Comparison of ENCODE assay signal across 8 cellular contexts in genomic region chr12:93570552-93571359, GRCh38. TPM values are rescaled to one million over a fixed set of nuclear protein-coding genes. Genes with fewer than 3 reads are reported as not detected.
A peak's percentile ranks its signal among the peaks of the same experiment; 100 is the strongest.
DNase-seq lines count a peak whose midpoint lies in the region; ATAC-seq, FAIRE-seq and TF ChIP-seq lines count a peak whose summit lies in the region.

No MANE protein-coding gene starts in this region.

- peak overlapping the region; percentile 85 for H3K4me3 Mint-ChIP-seq in activated naive CD8-positive, alpha-beta T cell treated with anti-CD3 and anti-CD28 coated beads, Interleukin-2, amount 10 ng/mL, durations not matched to agents 7 days and 5 days

- TF ChIP-seq CTCF in Loucy (conservative IDR thresholded peaks at IDR 0.05; ENCODE audit: low read length) (no peak), ovary (IDR thresholded peaks at IDR 0.05) (no peak), thyroid gland (IDR thresholded peaks at IDR 0.05) (peak in 2 of 6 experiments; percentile 5 to 9)

- peak; percentile 77 for TF ChIP-seq EP300 in ovary (IDR thresholded peaks at IDR 0.05)

- H3K27me3 Mint-ChIP-seq in activated naive CD8-positive, alpha-beta T cell treated with anti-CD3 and anti-CD28 coated beads, Interleukin-2, amount 10 ng/mL, durations not matched to agents 7 days and 5 days = peaks cover 7% of the 10 kb centered on the region

- peaks cover 35% of the 10 kb centered on the region for H3K36me3 Mint-ChIP-seq in activated naive CD8-positive, alpha-beta T cell treated with anti-CD3 and anti-CD28 coated beads, Interleukin-2, amount 10 ng/mL, durations not matched to agents 7 days and 5 days

- intact Hi-C loops in Right ventricle myocardium inferior (cut with DNase I) = loop anchor here (1.0 to 10.0 kb wide), 11 partner anchors 20 to 531 kb away; partner anchors contain the start of gene CRADD
- intact Hi-C loops in ovary (cut with DNase I) = loop anchor here (1.0 to 10.0 kb wide), 9 partner anchors 104 to 532 kb away; partner anchors contain the start of gene CRADD (in 2 of the 4)
- intact Hi-C loops in thyroid gland (cut with DNase I) = loop anchor here (5.0 to 10.0 kb wide), 2 partner anchors 104 to 172 kb away; partner anchors contain the start of gene CRADD

- H3K27ac ChIP-seq in ovary = peak overlapping the region; percentile 87 to 89
- peak overlapping the region; percentile 90 to 97 (median 95) for H3K27ac ChIP-seq in thyroid gland

- H3K9me3 ChIP-seq in Loucy (ENCODE audit: insufficient read depth, low read depth, low read length) = no peaks in the 10 kb centered on the region
- no peaks in the 10 kb centered on the region for H3K9me3 ChIP-seq in ovary
- no peaks in the 10 kb centered on the region for H3K9me3 ChIP-seq in thyroid gland

- no peaks in the 10 kb centered on the region for H3F3A ChIP-seq in Loucy (ENCODE audit: low read depth)

- H3K79me2 ChIP-seq in Loucy (ENCODE audit: insufficient read depth, low read length) = no peaks in the 10 kb centered on the region

- H3K4me1 ChIP-seq in Loucy (ENCODE audit: insufficient read depth, low read length, poor library complexity, severe bottlenecking) (peaks cover 4% of the 10 kb centered on the region), ovary (ENCODE audit: insufficient read depth) (peaks cover 2% of the 10 kb centered on the region), thyroid gland (peaks cover 0 to 3% of the 10 kb centered on the region in 2 donors)

- peak overlapping the region; percentile 56 for H3K9ac ChIP-seq in Loucy (ENCODE audit: low read depth, low read length, poor library complexity, severe bottlenecking)

- ATAC-seq in activated naive CD8-positive, alpha-beta T cell treated with anti-CD3 and anti-CD28 coated beads, Interleukin-2, amount 10 ng/mL, durations not matched to agents 7 days and 5 days (ENCODE audit: low read depth) = peak; percentile 69
- peak; percentile 88 for ATAC-seq in Right ventricle myocardium inferior

- peak overlapping the region; percentile 92 for H2AFZ ChIP-seq in Loucy (ENCODE audit: low read length)

- H3K4me3 ChIP-seq in Loucy (ENCODE audit: low read length, poor library complexity, severe bottlenecking) (peak overlapping the region; percentile 81), ovary (peak overlapping the region; percentile 91), thyroid gland (replicated peaks in 1 of 3) (peak overlapping the region; percentile 58 to 79 (median 72))

- no peaks in the 10 kb centered on the region for H3K9me2 ChIP-seq in Loucy (replicated peaks; ENCODE audit: low read depth, low read length)

- H3K4me1 Mint-ChIP-seq in activated naive CD8-positive, alpha-beta T cell treated with anti-CD3 and anti-CD28 coated beads, Interleukin-2, amount 10 ng/mL, durations not matched to agents 7 days and 5 days = peaks cover 26% of the 10 kb centered on the region

- WGBS in ovary, 3 donors = 0 to 1% (median 1%) methylated on average over 64 to 95 of the region's 95 CpGs
- WGBS in thyroid gland, 2 donors = 0% methylated on average over 17 to 38 of the region's 95 CpGs

- FAIRE-seq in H54 (lab: Jason Lieb, UNC) = no peak

- TF ChIP-seq POLR2A in H54 (IDR thresholded peaks at IDR 0.05; ENCODE audit: low read depth, low read length) (peak; percentile 45), ovary (IDR thresholded peaks at IDR 0.05) (peak; percentile 42), thyroid gland (IDR thresholded peaks at IDR 0.05) (peak; percentile 18 to 79)

- no peaks in the 10 kb centered on the region for H4K20me1 ChIP-seq in Loucy (ENCODE audit: insufficient read depth, low read length, poor library complexity, severe bottlenecking)

- POLR2A ChIA-PET in activated naive CD8-positive, alpha-beta T cell treated with anti-CD3 and anti-CD28 coated beads, Interleukin-2, amount 10 ng/mL, durations not matched to agents 7 days and 5 days (lab: Charles Lee) = interaction anchor here (0.7 to 2.4 kb wide), 10 partner anchors 9 to 531 kb away, joined by 3 to 13 read pairs (median 4); partner anchors contain the start of genes CRADD and UBE2N

- peak overlapping the region; percentile 80 for H3K27ac Mint-ChIP-seq in activated naive CD8-positive, alpha-beta T cell treated with anti-CD3 and anti-CD28 coated beads, Interleukin-2, amount 10 ng/mL, durations not matched to agents 7 days and 5 days

- H3K27me3 ChIP-seq in Loucy (ENCODE audit: insufficient read depth, low read length, poor library complexity, severe bottlenecking) (peaks cover 38% of the 10 kb centered on the region), ovary (no peaks in the 10 kb centered on the region), thyroid gland (no peaks in the 10 kb centered on the region)

- H3K36me3 ChIP-seq in Loucy (ENCODE audit: insufficient read depth, low read length) = no peaks in the 10 kb centered on the region
- H3K36me3 ChIP-seq in ovary = no peaks in the 10 kb centered on the region
- peaks cover 5 to 11% of the 10 kb centered on the region in 2 donors for H3K36me3 ChIP-seq in thyroid gland

- DNase-seq in GDM1 (lab: John Stamatoyannopoulos, UW) = peak; percentile 81
- peak; percentile 81 for DNase-seq in H54 (ENCODE audit: insufficient read length, low spot score)
- peak; percentile 24 for DNase-seq in SKM-1 treated with dmso at 0.1 percent for 144 hours (lab: John Stamatoyannopoulos, UW; ENCODE audit: unreplicated experiment)
- peak; percentile 92 for DNase-seq in activated naive CD8-positive, alpha-beta T cell treated with anti-CD3 and anti-CD28 coated beads, Interleukin-2, amount 10 ng/mL, durations not matched to agents 7 days and 5 days
- peak; percentile 96 for DNase-seq in Right ventricle myocardium inferior (ENCODE audit: missing footprints)
- DNase-seq in ovary = peak; percentile 90 to 95 (median 94)
- DNase-seq in thyroid gland = peak; percentile 94

- H3K4me2 ChIP-seq in Loucy (ENCODE audit: low read depth, low read length, poor library complexity, severe bottlenecking) = peak overlapping the region; percentile 97

- no peaks in the 10 kb centered on the region for H3K9me3 Mint-ChIP-seq in activated naive CD8-positive, alpha-beta T cell treated with anti-CD3 and anti-CD28 coated beads, Interleukin-2, amount 10 ng/mL, durations not matched to agents 7 days and 5 days

RNA-seq across cellular contexts. Expression of gene SOCS2, which starts 1.7 kb away (rescaled TPM):
- 10 to 100 TPM; 40.7 to 43.3 TPM for total RNA-seq in activated naive CD8-positive, alpha-beta T cell treated with anti-CD3 and anti-CD28 coated beads, Interleukin-2, amount 10 ng/mL, durations not matched to agents 7 days and 5 days
- total RNA-seq in Right ventricle myocardium inferior (7.2 TPM), ovary (10 to 100 TPM; 10.0 to 67.9 (median 20.4) TPM), thyroid gland (10 to 100 TPM; 28.6 to 79.8 (median 66.9) TPM)
- polyA plus RNA-seq in ovary = 10 to 100 TPM; 21.5 to 41.5 TPM

Comparison
In these comparisons a context has a peak if more than half of its experiments do, and no peak if none do; other contexts are left out.
1. Peak in every context shown above with its lines: DNase-seq, ATAC-seq, H3K4me3 ChIP-seq and H3K27ac ChIP-seq.
2. DNase-seq: peak in every context shown above with its lines; median percentile 96 in Right ventricle myocardium inferior; 94 in ovary; 94 in thyroid gland; 92 in activated naive CD8-positive, alpha-beta T cell treated with anti-CD3 and anti-CD28 coated beads, Interleukin-2, amount 10 ng/mL, durations not matched to agents 7 days and 5 days; 81 in GDM1; 81 in H54; 24 in SKM-1 treated with dmso at 0.1 percent for 144 hours.